In genomic region chr17:57357830-57358426, GRCh38 we compare ENCODE assay signal across 8 cellular contexts.
DNase-seq lines count a peak whose midpoint lies in the region; ATAC-seq and TF ChIP-seq lines count a peak whose summit lies in the region.

No MANE protein-coding gene starts in this region.

- TF ChIP-seq CTCF in heart right ventricle (IDR thresholded peaks at IDR 0.05) (no peak), epithelial cell of proximal tubule (conservative IDR thresholded peaks at IDR 0.05; ENCODE audit: low read depth, low read length) (no peak)

- H3K27me3 ChIP-seq in heart right ventricle, result no peaks in the 10 kb centered on the region

- WGBS in heart right ventricle, 2 donors, result 64 to 69% methylated on average over 3 of the region's 3 CpGs

- no peak for ATAC-seq in heart right ventricle
- ATAC-seq in HG03378 (IDR thresholded peaks at IDR 0.05; ENCODE audit: unreplicated experiment), result peak; percentile 80

- DNase-seq in heart right ventricle (no peak), cardiac septum (ENCODE audit: low spot score) (no peak), epithelial cell of proximal tubule (ENCODE audit: low read depth) (no peak), SKM-1 (lab: John Stamatoyannopoulos, UW; ENCODE audit: unreplicated experiment) (no peak), SK-N-DZ (ENCODE audit: low spot score) (no peak), retina (no peak), NCI-H748 treated with DMSO at 0.1 percent for 48 hours (lab: John Stamatoyannopoulos, UW) (no peak)

- no peaks in the 10 kb centered on the region for H3K36me3 ChIP-seq in heart right ventricle

- intact Hi-C loops in heart right ventricle (cut with DNase I), result loop anchor here in 2 of 10 donors (5.0 kb wide), 2 partner anchors 71 to 101 kb away; partner anchors contain the start of gene MSI2 (in 1 of the 2)
- intact Hi-C loops in cardiac septum (cut with DNase I), result loop anchor here (5.0 kb wide), 1 partner anchor 101 kb away; the partner anchor contains the start of gene MSI2

- no peaks in the 10 kb centered on the region for H3K9me3 ChIP-seq in heart right ventricle

- peak overlapping the region in 9 of 10 donors; percentile 63 to 90 (median 75) for H3K27ac ChIP-seq in heart right ventricle

- H3K4me3 ChIP-seq in heart right ventricle, result no peak overlapping the region
- peak overlapping the region; percentile 4 for H3K4me3 ChIP-seq in epithelial cell of proximal tubule (ENCODE audit: low read depth, low read length)

- H3K4me1 ChIP-seq in heart right ventricle, result peaks cover 3 to 74% (median 31%) of the 10 kb centered on the region in 9 donors
